Comparison of ENCODE assay signal across 8 cellular contexts in genomic region chr6:136967874-136968752, GRCh38. TPM values are rescaled to one million over a fixed set of nuclear protein-coding genes. Genes with fewer than 3 reads are reported as not detected.
DNase-seq lines count a peak whose midpoint lies in the region; ATAC-seq and TF ChIP-seq lines count a peak whose summit lies in the region.

No MANE protein-coding gene starts in this region.

- peak; percentile 81 for ATAC-seq in GM21825 (IDR thresholded peaks at IDR 0.05; ENCODE audit: unreplicated experiment)
- ATAC-seq in activated T-cell treated with anti-CD3 and anti-CD28 coated beads, Interleukin-2, amount 50 U/mL, for 72 hours (replicated peaks in 1 of 2), result peak; percentile 91 to 92

- no peaks in the 10 kb centered on the region for H3K27me3 ChIP-seq in ovary
- H3K27me3 ChIP-seq in transverse colon, result no peaks in the 10 kb centered on the region

- intact Hi-C loops in ovary (cut with DNase I), result no loop called here
- intact Hi-C loops in transverse colon (cut with DNase I; ENCODE audit: low total_unique reads), result no loop called here

- no peak overlapping the region for H3K4me3 Mint-ChIP-seq in activated T-cell treated with anti-CD3 and anti-CD28 coated beads, Interleukin-2, amount 50 U/mL, for 72 hours

- H3K36me3 ChIP-seq in ovary, result no peaks in the 10 kb centered on the region
- H3K36me3 ChIP-seq in transverse colon, result no peaks in the 10 kb centered on the region

- no peak overlapping the region for H3K27ac Mint-ChIP-seq in activated T-cell treated with anti-CD3 and anti-CD28 coated beads, Interleukin-2, amount 50 U/mL, for 72 hours

- WGBS in ovary, 3 donors, result 47 to 54% (median 50%) methylated on average over 19 of the region's 19 CpGs
- WGBS in transverse colon (ENCODE audit: low coverage in 1 of 2), 2 donors, result 58 to 68% methylated on average over 10 to 19 of the region's 19 CpGs

- no peaks in the 10 kb centered on the region for H3K36me3 Mint-ChIP-seq in activated T-cell treated with anti-CD3 and anti-CD28 coated beads, Interleukin-2, amount 50 U/mL, for 72 hours (ENCODE audit: insufficient read depth in 2 of 2)

- H3K27ac ChIP-seq in ovary (no peak overlapping the region), transverse colon (peak overlapping the region in 1 of 4 donors; percentile 34)

- no peaks in the 10 kb centered on the region for H3K9me3 Mint-ChIP-seq in activated T-cell treated with anti-CD3 and anti-CD28 coated beads, Interleukin-2, amount 50 U/mL, for 72 hours

- peak; percentile 64 for TF ChIP-seq CTCF in fibroblast of villous mesenchyme (IDR thresholded peaks at IDR 0.05; ENCODE audit: insufficient read depth, low read depth, low read length)
- TF ChIP-seq CTCF in ovary (IDR thresholded peaks at IDR 0.05), result peak in 1 of 3 donors; percentile 39
- peak; percentile 58 to 70 (median 64) for TF ChIP-seq CTCF in transverse colon (IDR thresholded peaks at IDR 0.05)

- peaks cover 5% of the 10 kb centered on the region for H3K4me1 Mint-ChIP-seq in activated T-cell treated with anti-CD3 and anti-CD28 coated beads, Interleukin-2, amount 50 U/mL, for 72 hours (ENCODE audit: low read depth)

- TF ChIP-seq POLR2A in ovary (IDR thresholded peaks at IDR 0.05) (no peak), transverse colon (IDR thresholded peaks at IDR 0.05) (no peak)

- H3K9me3 ChIP-seq in ovary (no peaks in the 10 kb centered on the region), transverse colon (no peaks in the 10 kb centered on the region)

- TF ChIP-seq EP300 in ovary (IDR thresholded peaks at IDR 0.05), result no peak
- no peak for TF ChIP-seq EP300 in transverse colon (IDR thresholded peaks at IDR 0.05; ENCODE audit: low read depth)

- no peak overlapping the region for H3K4me3 ChIP-seq in fibroblast of villous mesenchyme (ENCODE audit: low read depth, low read length)
- H3K4me3 ChIP-seq in ovary, result no peak overlapping the region
- no peak overlapping the region for H3K4me3 ChIP-seq in transverse colon

- peaks cover 32% of the 10 kb centered on the region for H3K27me3 Mint-ChIP-seq in activated T-cell treated with anti-CD3 and anti-CD28 coated beads, Interleukin-2, amount 50 U/mL, for 72 hours (ENCODE audit: low read depth)

- DNase-seq in EH (ENCODE audit: low read depth) (peak; percentile 68), KG1 (lab: John Stamatoyannopoulos, UW) (peak; percentile 34), RPMI7951 (ENCODE audit: low read depth) (peak; percentile 75), fibroblast of villous mesenchyme (ENCODE audit: low read depth) (peak; percentile 65), ovary (peak; percentile 48 to 74 (median 58)), transverse colon (peak; percentile 80)
- peak; percentile 74 for DNase-seq in activated T-cell treated with anti-CD3 and anti-CD28 coated beads, Interleukin-2, amount 50 U/mL, for 72 hours

- in situ Hi-C loops in transverse colon (cut with MboI; ENCODE audit: low pct_ligation_motif_present in 1 of 4, low pct_unique_long_range_greater_than_20kb in 1 of 4, low sequenced_read_pairs in 3 of 4), result no loop called here

- H3K4me1 ChIP-seq in ovary (ENCODE audit: insufficient read depth) (no peaks in the 10 kb centered on the region), transverse colon (peaks cover 0 to 33% (median 16%) of the 10 kb centered on the region in 4 donors)

RNA-seq across cellular contexts. Expression of gene SLC35D3, which starts 46.0 kb away (rescaled TPM):
- not detected in 2 replicates for total RNA-seq in RPMI7951 (2014; rRNA removed; shearing (Covaris generic))
- not detected for total RNA-seq in activated T-cell treated with anti-CD3 and anti-CD28 coated beads, Interleukin-2, amount 50 U/mL, for 72 hours
- not detected in 2 replicates for total RNA-seq in fibroblast of villous mesenchyme
- total RNA-seq in ovary, result not detected
- polyA plus RNA-seq in ovary, result under 1 TPM in 1 of 2 donors, not detected in 1; 0.02 TPM
- not detected for total RNA-seq in transverse colon
